Comparison of ENCODE assay signal across 8 cellular contexts in the genomic region with DNA sequence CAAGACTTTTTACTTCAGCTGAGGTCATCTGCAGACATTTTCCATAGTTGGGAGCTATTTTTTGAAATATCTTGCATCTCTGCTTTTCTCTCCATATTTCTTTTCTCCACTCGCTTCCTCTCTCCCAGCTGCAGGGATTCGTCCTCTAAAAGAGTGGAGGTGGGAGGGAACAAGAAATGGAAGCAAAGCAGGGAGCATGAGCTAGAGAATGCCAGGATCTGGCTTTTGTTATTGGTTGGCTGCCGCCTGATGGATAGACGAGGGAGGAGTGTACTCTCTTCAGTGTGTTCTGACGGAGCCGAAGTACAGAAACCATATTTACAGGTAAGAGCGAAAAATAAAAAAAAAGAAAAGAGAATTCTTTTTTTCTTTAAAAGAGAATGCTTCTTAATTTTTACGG. TPM values are rescaled to one million over a fixed set of nuclear protein-coding genes. Genes with fewer than 3 reads are reported as not detected.
DNase-seq lines count a peak whose midpoint lies in the region; ATAC-seq and TF ChIP-seq lines count a peak whose summit lies in the region.

A gene with protein sequence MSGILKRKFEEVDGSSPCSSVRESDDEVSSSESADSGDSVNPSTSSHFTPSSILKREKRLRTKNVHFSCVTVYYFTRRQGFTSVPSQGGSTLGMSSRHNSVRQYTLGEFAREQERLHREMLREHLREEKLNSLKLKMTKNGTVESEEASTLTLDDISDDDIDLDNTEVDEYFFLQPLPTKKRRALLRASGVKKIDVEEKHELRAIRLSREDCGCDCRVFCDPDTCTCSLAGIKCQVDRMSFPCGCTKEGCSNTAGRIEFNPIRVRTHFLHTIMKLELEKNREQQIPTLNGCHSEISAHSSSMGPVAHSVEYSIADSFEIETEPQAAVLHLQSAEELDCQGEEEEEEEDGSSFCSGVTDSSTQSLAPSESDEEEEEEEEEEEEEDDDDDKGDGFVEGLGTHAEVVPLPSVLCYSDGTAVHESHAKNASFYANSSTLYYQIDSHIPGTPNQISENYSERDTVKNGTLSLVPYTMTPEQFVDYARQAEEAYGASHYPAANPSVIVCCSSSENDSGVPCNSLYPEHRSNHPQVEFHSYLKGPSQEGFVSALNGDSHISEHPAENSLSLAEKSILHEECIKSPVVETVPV (plus strand): TSS at position 282 of the 400 bp plus-strand sequence. CDS start 125,368 bp downstream, outside the sequence.

- H3K27me3 ChIP-seq in kidney epithelial cell (ENCODE audit: control insufficient read depth, insufficient read depth, low read length): no peaks in the 10 kb centered on the region
- H3K27me3 ChIP-seq in subcutaneous abdominal adipose tissue (ENCODE audit: control insufficient read depth in 5 of 5, insufficient read depth in 4 of 5, low read length in 5 of 5): no peaks in the 10 kb centered on the region

- H3K27ac ChIP-seq in coronary artery: no peak within 1 kb of the TSS
- H3K27ac ChIP-seq in subcutaneous abdominal adipose tissue (ENCODE audit: low read depth, low read length): no peak within 1 kb of the TSS

- H3K4me3 ChIP-seq in coronary artery: peak within 1 kb of the TSS; percentile 66
- peak within 1 kb of the TSS; percentile 67 for H3K4me3 ChIP-seq in kidney epithelial cell (ENCODE audit: low read depth, low read length)
- H3K4me3 ChIP-seq in subcutaneous abdominal adipose tissue (ENCODE audit: low read depth in 1 of 5, low read length in 5 of 5): peak within 1 kb of the TSS; percentile 13 to 64 (median 45)

- ATAC-seq in HG03039 (IDR thresholded peaks at IDR 0.05; ENCODE audit: unreplicated experiment) (no peak), GM21786 (IDR thresholded peaks at IDR 0.05; ENCODE audit: unreplicated experiment) (no peak)

- no peaks in the 10 kb centered on the region for H3K36me3 ChIP-seq in kidney epithelial cell (ENCODE audit: control insufficient read depth, insufficient read depth, low read length)
- H3K36me3 ChIP-seq in subcutaneous abdominal adipose tissue (ENCODE audit: control insufficient read depth in 5 of 5, insufficient read depth in 5 of 5, low read length in 5 of 5): no peaks in the 10 kb centered on the region

- peak; percentile 82 for DNase-seq in ELR (ENCODE audit: low read depth)
- DNase-seq in NCI-H460 (ENCODE audit: extremely low read depth, low read depth): peak; percentile 82
- peak; percentile 72 for DNase-seq in coronary artery (ENCODE audit: low spot score)
- peak; percentile 74 for DNase-seq in kidney epithelial cell (ENCODE audit: low read depth)
- DNase-seq in activated naive CD4-positive, alpha-beta T cell (lab: John Stamatoyannopoulos, UW): no peak

- peaks cover 0 to 4% (median 0%) of the 10 kb centered on the region in 5 donors for H3K4me1 ChIP-seq in subcutaneous abdominal adipose tissue (ENCODE audit: control insufficient read depth in 5 of 5, insufficient read depth in 5 of 5, low read length in 5 of 5)

- H3K9ac ChIP-seq in subcutaneous abdominal adipose tissue (ENCODE audit: low read length in 5 of 5): peak within 1 kb of the TSS in 1 of 5 donors; percentile 46

- TF ChIP-seq CTCF in coronary artery (IDR thresholded peaks at IDR 0.05) (no peak), kidney epithelial cell (IDR thresholded peaks at IDR 0.05; ENCODE audit: insufficient read depth, low read length, poor library complexity, severe bottlenecking) (no peak)

- no peaks in the 10 kb centered on the region for H3K9me3 ChIP-seq in subcutaneous abdominal adipose tissue (ENCODE audit: control insufficient read depth in 5 of 5, low read length in 5 of 5)

RNA-seq across cellular contexts. Expression of the gene that starts here (rescaled TPM):
- 0.74 and 1.2 TPM in 2 replicates for total RNA-seq in NCI-H460 (2014; rRNA removed; shearing (Covaris generic))
- polyA plus RNA-seq in NCI-H460 (2014; cell fraction: nucleus; rRNA removed): 0.81 and 0.99 TPM in 2 replicates
- total RNA-seq in kidney epithelial cell: 1.6 and 3.6 TPM in 2 replicates

Comparison
In these comparisons a context has a peak if more than half of its experiments do, and no peak if none do; other contexts are left out.
1. DNase-seq: peak in ELR (single experiment), NCI-H460 (single experiment), coronary artery (single experiment) and kidney epithelial cell (single experiment); none in activated naive CD4-positive, alpha-beta T cell (0 of 4).
2. Peak in every context shown above with its lines, with median percentiles within 50 percentile points of each other: H3K4me3 ChIP-seq.